8 cellular contexts compared by ENCODE assay signal in the genomic region with DNA sequence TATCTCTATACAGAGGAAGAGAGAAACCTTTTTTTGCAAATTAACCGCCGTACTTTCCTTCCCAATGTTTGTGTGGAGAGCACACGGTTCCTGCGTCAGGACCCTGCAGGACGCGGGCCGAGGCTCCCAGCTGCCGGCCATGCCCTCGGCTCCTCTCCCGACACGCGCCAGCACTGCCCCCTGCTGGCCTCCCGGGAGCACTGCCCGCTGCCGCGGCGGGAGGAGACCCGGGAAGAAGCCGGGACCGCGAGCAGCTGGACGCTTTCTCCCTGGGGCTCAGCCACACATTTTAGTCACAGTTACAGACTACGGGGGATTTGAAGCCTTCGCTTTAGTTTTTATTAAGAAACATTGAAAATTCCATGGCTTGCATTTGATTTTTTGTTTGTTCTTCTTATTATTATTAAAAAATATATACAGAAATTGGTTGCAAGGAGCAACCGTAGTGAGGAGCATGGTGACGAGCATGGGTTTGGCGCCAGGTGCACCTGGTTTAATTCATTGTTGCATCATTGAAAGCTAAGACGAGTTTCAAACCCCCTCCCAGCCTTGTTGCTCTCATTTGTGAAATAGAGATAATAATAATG.
DNase-seq lines count a peak whose midpoint lies in the region; ATAC-seq and TF ChIP-seq lines count a peak whose summit lies in the region.

No MANE protein-coding gene starts in this region.

- H3K9me3 ChIP-seq in heart left ventricle (peaks cover 0 to 6% (median 0%) of the 10 kb centered on the region in 12 donors), psoas muscle (no peaks in the 10 kb centered on the region)

- TF ChIP-seq CTCF in heart left ventricle (IDR thresholded peaks at IDR 0.05) (peak; percentile 75 to 95 (median 88)), psoas muscle (IDR thresholded peaks at IDR 0.05) (peak; percentile 74)

- intact Hi-C loops in heart left ventricle (cut with DNase I), result loop anchor here in 6 of 10 donors (5.0 to 10.0 kb wide), 8 partner anchors 176 to 849 kb away; no protein-coding TSS in a partner anchor
- intact Hi-C loops in psoas muscle (cut with DNase I), result loop anchor here in 1 of 2 donors (5.0 kb wide), 1 partner anchor 849 kb away; no protein-coding TSS in a partner anchor

- H3K36me3 ChIP-seq in heart left ventricle (no peaks in the 10 kb centered on the region), psoas muscle (ENCODE audit: insufficient read depth in 1 of 2, low read depth in 1 of 2) (no peaks in the 10 kb centered on the region)

- DNase-seq in DMS53 treated with DMSO at 0.1 percent for 48 hours (lab: John Stamatoyannopoulos, UW; ENCODE audit: unreplicated experiment) (peak; percentile 10), KBM-7 (peak; percentile 70), RPMI7951 (ENCODE audit: low read depth) (peak; percentile 44), heart left ventricle (peak; percentile 71 to 89 (median 74)), psoas muscle (peak; percentile 73 to 85), NK-92 (lab: John Stamatoyannopoulos, UW; ENCODE audit: unreplicated experiment) (no peak)
- DNase-seq in activated naive CD4-positive, alpha-beta T cell treated with Interleukin-2 at 50 U/mL for 16 hours, result peak; percentile 61

- 8 to 10% (median 8%) methylated on average over 27 to 28 of the region's 28 CpGs for WGBS in heart left ventricle, 4 donors
- 3 to 4% (median 4%) methylated on average over 28 of the region's 28 CpGs for WGBS in psoas muscle, 3 donors

- H3K27ac ChIP-seq in heart left ventricle, result no peak overlapping the region
- no peak overlapping the region for H3K27ac ChIP-seq in psoas muscle

- H3K4me3 ChIP-seq in heart left ventricle, result peak overlapping the region in 1 of 12 donors; percentile 2
- H3K4me3 ChIP-seq in psoas muscle, result no peak overlapping the region

- TF ChIP-seq POLR2A in heart left ventricle (IDR thresholded peaks at IDR 0.05), result no peak

- in situ Hi-C loops in KBM-7 (cut with MboI; ENCODE audit: low pct_unique_long_range_greater_than_20kb, low sequenced_read_pairs), result no loop called here

- peak; percentile 77 for ATAC-seq in GM21528 (IDR thresholded peaks at IDR 0.05; ENCODE audit: low FRiP score, unreplicated experiment)
- peak; percentile 65 to 98 (median 91) for ATAC-seq in heart left ventricle
- ATAC-seq in psoas muscle, result peak; percentile 48 to 71 (median 63)

- H3K27me3 ChIP-seq in heart left ventricle (peaks cover 0 to 18% (median 4%) of the 10 kb centered on the region in 9 donors), psoas muscle (ENCODE audit: insufficient read depth in 3 of 3, low read length in 2 of 3) (no peaks in the 10 kb centered on the region)

- peaks cover 0 to 8% (median 0%) of the 10 kb centered on the region in 12 donors for H3K4me1 ChIP-seq in heart left ventricle
- H3K4me1 ChIP-seq in psoas muscle, result no peaks in the 10 kb centered on the region
